ENCODE assay signal across 9 cellular contexts in genomic region chr6:25971187-25971811, GRCh38. TPM values are rescaled to one million over a fixed set of nuclear protein-coding genes. Genes with fewer than 3 reads are reported as not detected.
DNase-seq lines count a peak whose midpoint lies in the region; ATAC-seq, FAIRE-seq and TF ChIP-seq lines count a peak whose summit lies in the region.
"Had no signal": no experiment of that assay in that cellular context is flagged by ENCODE, and none has a peak within 500 bp of the region (broad histone marks: within the 10 kb centered on the region; RNA-seq: fewer than 3 reads in every experiment).

No MANE protein-coding gene starts in this region.

- no peak overlapping the region for H2AFZ ChIP-seq in keratinocyte (ENCODE audit: control insufficient read depth, low read length)

- no peaks in the 10 kb centered on the region for H3K27me3 ChIP-seq in keratinocyte (ENCODE audit: control insufficient read depth, extremely low read depth, insufficient read depth, low read length)
- H3K27me3 ChIP-seq in testis = no peaks in the 10 kb centered on the region

- peaks cover 78% of the 10 kb centered on the region for H3K36me3 Mint-ChIP-seq in activated T-helper 1 cell treated with anti-CD3 and anti-CD28 coated beads, Interleukin-12 subunit alpha, Interleukin-12 subunit beta, Interleukin-2, Interleukin-4 antibody, amounts not matched to agents 30 ng/mL and 10 ng/mL and 1 ng/mL, durations not matched to agents 14 hours and 24 hours and 36 hours (ENCODE audit: low read depth)

- H3K27ac Mint-ChIP-seq in activated T-helper 1 cell treated with anti-CD3 and anti-CD28 coated beads, Interleukin-12 subunit alpha, Interleukin-12 subunit beta, Interleukin-2, Interleukin-4 antibody, amounts not matched to agents 30 ng/mL and 10 ng/mL and 1 ng/mL, durations not matched to agents 14 hours and 24 hours and 36 hours = peak overlapping the region; percentile 69

- H3K4me2 ChIP-seq in keratinocyte (ENCODE audit: control insufficient read depth, extremely low read depth, insufficient read depth, low read depth, low read length) = peak overlapping the region; percentile 31

- H3K4me1 ChIP-seq in keratinocyte (ENCODE audit: control insufficient read depth, extremely low read depth, insufficient read depth, low read length) = peaks cover 15% of the 10 kb centered on the region
- peaks cover 9% of the 10 kb centered on the region for H3K4me1 ChIP-seq in testis

- no peak for TF ChIP-seq POLR2A in testis (IDR thresholded peaks at IDR 0.05)

- H3K9me3 ChIP-seq in keratinocyte (ENCODE audit: control insufficient read depth, low read depth, low read length) (no peaks in the 10 kb centered on the region), testis (no peaks in the 10 kb centered on the region)

- dilution Hi-C loops in keratinocyte (cut with MboI; ENCODE audit: extremely low pct_ligation_motif_present, low sequenced_read_pairs) = no loop called here

- no peak for TF ChIP-seq CTCF in keratinocyte (optimal IDR thresholded peaks at IDR 0.05 in 1 of 3, IDR thresholded peaks at IDR 0.05 in 1 of 3, conservative IDR thresholded peaks at IDR 0.05 in 1 of 3; ENCODE audit: extremely low read depth in 1 of 3, insufficient read depth in 2 of 3, low read length in 3 of 3)
- no peak for TF ChIP-seq CTCF in testis (IDR thresholded peaks at IDR 0.05)

- H3K4me3 ChIP-seq in keratinocyte (ENCODE audit: control insufficient read depth in 2 of 3, extremely low read depth in 1 of 3, insufficient read depth in 2 of 3, low read depth in 1 of 3, low read length in 3 of 3) = no peak overlapping the region
- H3K4me3 ChIP-seq in testis = no peak overlapping the region

- H3K4me1 Mint-ChIP-seq in activated T-helper 1 cell treated with anti-CD3 and anti-CD28 coated beads, Interleukin-12 subunit alpha, Interleukin-12 subunit beta, Interleukin-2, Interleukin-4 antibody, amounts not matched to agents 30 ng/mL and 10 ng/mL and 1 ng/mL, durations not matched to agents 14 hours and 24 hours and 36 hours (ENCODE audit: low read depth) = peaks cover 74% of the 10 kb centered on the region

- no peaks in the 10 kb centered on the region for H4K20me1 ChIP-seq in keratinocyte (ENCODE audit: control insufficient read depth, extremely low read depth, insufficient read depth, low read length)

- H3K27me3 Mint-ChIP-seq in activated T-helper 1 cell treated with anti-CD3 and anti-CD28 coated beads, Interleukin-12 subunit alpha, Interleukin-12 subunit beta, Interleukin-2, Interleukin-4 antibody, amounts not matched to agents 30 ng/mL and 10 ng/mL and 1 ng/mL, durations not matched to agents 14 hours and 24 hours and 36 hours (ENCODE audit: insufficient read depth) = no peaks in the 10 kb centered on the region

- DNase-seq in DMS53 (lab: John Stamatoyannopoulos, UW) (peak; percentile 30), DMS53 treated with DMSO at 0.1 percent for 48 hours (lab: John Stamatoyannopoulos, UW; ENCODE audit: unreplicated experiment) (no peak), keratinocyte (ENCODE audit: low read depth, low spot score) (no peak), testis (peak; percentile 63), T-helper 9 cell (no peak)
- DNase-seq in activated T-helper 1 cell treated with anti-CD3 and anti-CD28 coated beads, Interleukin-12 subunit alpha, Interleukin-12 subunit beta, Interleukin-2, Interleukin-4 antibody, amounts not matched to agents 30 ng/mL and 10 ng/mL and 1 ng/mL, durations not matched to agents 14 hours and 24 hours and 36 hours (ENCODE audit: low spot score) = no peak
- no peak for DNase-seq in activated CD4-positive, alpha-beta T cell treated with anti-CD3 and anti-CD28 coated beads, Interleukin-2, amount 50 U/mL, for 48 hours

- FAIRE-seq in keratinocyte (lab: Jason Lieb, UNC) = peak; percentile 41

- ATAC-seq in GM21360 (IDR thresholded peaks at IDR 0.05; ENCODE audit: unreplicated experiment) = no peak

- H3K9me1 ChIP-seq in keratinocyte (ENCODE audit: control insufficient read depth, extremely low read depth, insufficient read depth, low read length) = no peaks in the 10 kb centered on the region

- H3K9me3 Mint-ChIP-seq in activated T-helper 1 cell treated with anti-CD3 and anti-CD28 coated beads, Interleukin-12 subunit alpha, Interleukin-12 subunit beta, Interleukin-2, Interleukin-4 antibody, amounts not matched to agents 30 ng/mL and 10 ng/mL and 1 ng/mL, durations not matched to agents 14 hours and 24 hours and 36 hours = no peaks in the 10 kb centered on the region

- H3K36me3 ChIP-seq in keratinocyte (ENCODE audit: control insufficient read depth in 2 of 2, extremely low read depth in 1 of 2, insufficient read depth in 2 of 2, low read length in 2 of 2) = peaks cover 32 to 58% of the 10 kb centered on the region in 2 experiments
- H3K36me3 ChIP-seq in testis (ENCODE audit: low read depth, missing control alignments) = no peaks in the 10 kb centered on the region

- H3K9ac ChIP-seq in keratinocyte (ENCODE audit: control insufficient read depth, extremely low read depth, insufficient read depth, low read length) = no peak overlapping the region

- WGBS in testis, 2 donors = 80 to 86% methylated on average over 1 of the region's 1 CpG

- H3K27ac ChIP-seq in keratinocyte (ENCODE audit: control insufficient read depth, insufficient read depth, low read length) (no peak overlapping the region), testis (peak overlapping the region; percentile 21 to 61)
- H3K27ac ChIP-seq: 22Rv1 had no signal

- peaks cover 5% of the 10 kb centered on the region for H3K79me2 ChIP-seq in keratinocyte (ENCODE audit: control insufficient read depth, insufficient read depth, low read length)

- intact Hi-C loops in activated T-helper 1 cell treated with anti-CD3 and anti-CD28 coated beads, Interleukin-12 subunit alpha, Interleukin-12 subunit beta, Interleukin-2, Interleukin-4 antibody, amounts not matched to agents 30 ng/mL and 10 ng/mL and 1 ng/mL, durations not matched to agents 14 hours and 24 hours and 36 hours (cut with micrococcal nuclease) = no loop called here
- intact Hi-C loops in testis (cut with DNase I; ENCODE audit: low total_unique reads) = no loop called here

- H3K4me3 Mint-ChIP-seq in activated T-helper 1 cell treated with anti-CD3 and anti-CD28 coated beads, Interleukin-12 subunit alpha, Interleukin-12 subunit beta, Interleukin-2, Interleukin-4 antibody, amounts not matched to agents 30 ng/mL and 10 ng/mL and 1 ng/mL, durations not matched to agents 14 hours and 24 hours and 36 hours = peak overlapping the region; percentile 15

RNA-seq across cellular contexts. Expression of gene TRIM38, which starts 8.7 kb away (rescaled TPM):
- 24.5 and 25.3 TPM in 2 replicates for total RNA-seq in activated T-helper 1 cell treated with anti-CD3 and anti-CD28 coated beads, Interleukin-12 subunit alpha, Interleukin-12 subunit beta, Interleukin-2, Interleukin-4 antibody, amounts not matched to agents 30 ng/mL and 10 ng/mL and 1 ng/mL, durations not matched to agents 14 hours and 24 hours and 36 hours
- 5.2 to 7.8 TPM (median 6.7 TPM) in 3 replicates for polyA plus RNA-seq in keratinocyte
- polyA plus RNA-seq in keratinocyte (2011; ENCODE audit: low read depth) = 5.2 TPM
- polyA plus RNA-seq in keratinocyte (2011; cell fraction: cytosol; rRNA removed) = 3.4 and 5.3 TPM in 2 replicates
- polyA plus RNA-seq in keratinocyte (2011; cell fraction: nucleus; rRNA removed) = 11.9 and 12.5 TPM in 2 replicates
- polyA plus RNA-seq in keratinocyte (2012; ENCODE audit: low replicate concordance) = 4.8 and 5.0 TPM in 2 replicates
- polyA minus RNA-seq in keratinocyte = 3.8 to 9.1 TPM (median 6.3 TPM) in 3 replicates
- polyA minus RNA-seq in keratinocyte (2011; cell fraction: cytosol; rRNA and poly(A)+ RNA removed) = 4.0 TPM
- 4.7 and 8.9 TPM in 2 replicates for polyA minus RNA-seq in keratinocyte (2011; cell fraction: nucleus; rRNA and poly(A)+ RNA removed)
- 1 to 10 TPM; 5.3 to 9.1 TPM for total RNA-seq in testis
- polyA plus RNA-seq in testis (ENCODE audit: insufficient read depth, low read depth, low replicate concordance) = 3.2 TPM

RNA-seq across cellular contexts. Expression of gene SLC17A2, which starts 40.8 kb away (rescaled TPM):
- 0.10 TPM in 2 replicates for total RNA-seq in activated T-helper 1 cell treated with anti-CD3 and anti-CD28 coated beads, Interleukin-12 subunit alpha, Interleukin-12 subunit beta, Interleukin-2, Interleukin-4 antibody, amounts not matched to agents 30 ng/mL and 10 ng/mL and 1 ng/mL, durations not matched to agents 14 hours and 24 hours and 36 hours
- polyA plus RNA-seq in keratinocyte (not detected in 3 replicates), testis (ENCODE audit: insufficient read depth, low read depth, low replicate concordance) (0.17 TPM)
- polyA plus RNA-seq in keratinocyte (2011; ENCODE audit: low read depth) = not detected
- polyA plus RNA-seq in keratinocyte (2011; cell fraction: cytosol; rRNA removed) = not detected in 2 replicates
- polyA plus RNA-seq in keratinocyte (2011; cell fraction: nucleus; rRNA removed) = not detected in 2 replicates
- not detected in 2 replicates for polyA plus RNA-seq in keratinocyte (2012; ENCODE audit: low replicate concordance)
- not detected in 3 replicates for polyA minus RNA-seq in keratinocyte
- not detected for polyA minus RNA-seq in keratinocyte (2011; cell fraction: cytosol; rRNA and poly(A)+ RNA removed)
- not detected in 2 replicates for polyA minus RNA-seq in keratinocyte (2011; cell fraction: nucleus; rRNA and poly(A)+ RNA removed)
- total RNA-seq in testis = under 1 TPM; 0.31 to 0.50 TPM

Comparison
In these comparisons a context has a peak if more than half of its experiments do, and no peak if none do; other contexts are left out.
1. DNase-seq: peak in DMS53 (single experiment) and testis (single experiment); none in DMS53 treated with DMSO at 0.1 percent for 48 hours (single experiment), activated T-helper 1 cell treated with anti-CD3 and anti-CD28 coated beads, Interleukin-12 subunit alpha, Interleukin-12 subunit beta, Interleukin-2, Interleukin-4 antibody, amounts not matched to agents 30 ng/mL and 10 ng/mL and 1 ng/mL, durations not matched to agents 14 hours and 24 hours and 36 hours (single experiment), keratinocyte (single experiment), T-helper 9 cell (single experiment) and activated CD4-positive, alpha-beta T cell treated with anti-CD3 and anti-CD28 coated beads, Interleukin-2, amount 50 U/mL, for 48 hours (0 of 2).